15 cellular contexts compared by ENCODE assay signal in the genomic region with DNA sequence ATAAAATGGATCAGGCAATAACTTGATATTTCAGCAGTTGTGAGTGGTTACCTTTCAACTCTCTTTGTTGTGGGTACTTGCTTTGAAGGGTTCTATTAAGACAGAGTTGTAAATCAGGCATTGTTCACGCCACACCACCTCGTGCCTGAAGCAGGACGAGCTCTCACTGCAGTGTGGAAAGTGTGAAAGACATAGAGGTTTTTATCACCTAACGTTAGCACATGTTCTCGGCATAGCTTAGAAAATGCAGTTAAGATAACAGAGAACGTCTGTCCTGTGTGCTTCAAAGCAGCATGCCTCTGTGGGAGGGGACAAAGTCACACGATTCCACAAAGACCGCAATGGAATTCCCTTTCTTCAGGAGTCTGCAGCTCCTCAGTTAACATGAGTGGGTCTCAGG. TPM values are rescaled to one million over a fixed set of nuclear protein-coding genes. Genes with fewer than 3 reads are reported as not detected.
DNase-seq lines count a peak whose midpoint lies in the region; ATAC-seq and TF ChIP-seq lines count a peak whose summit lies in the region.
"Had no signal": no experiment of that assay in that cellular context is flagged by ENCODE, and none has a peak within 500 bp of the region (broad histone marks: within the 10 kb centered on the region; RNA-seq: fewer than 3 reads in every experiment).

No MANE protein-coding gene starts in this region.

- H3K9ac ChIP-seq in neural progenitor cell, result no peak overlapping the region

- H3K4me1 Mint-ChIP-seq in activated CD8-positive, alpha-beta memory T cell treated with anti-CD3 and anti-CD28 coated beads, Interleukin-2, amount 10 ng/mL, durations not matched to agents 7 days and 5 days, result peaks cover 41% of the 10 kb centered on the region
- H3K4me1 Mint-ChIP-seq in CD8-positive, alpha-beta T cell (ENCODE audit: low read depth), result peaks cover 82% of the 10 kb centered on the region
- H3K4me1 Mint-ChIP-seq in T-helper 17 cell, result peaks cover 46% of the 10 kb centered on the region
- H3K4me1 Mint-ChIP-seq in neural progenitor cell, result peaks cover 9% of the 10 kb centered on the region

- no peak overlapping the region for H3K27ac Mint-ChIP-seq in activated CD8-positive, alpha-beta memory T cell treated with anti-CD3 and anti-CD28 coated beads, Interleukin-2, amount 10 ng/mL, durations not matched to agents 7 days and 5 days
- no peak overlapping the region for H3K27ac Mint-ChIP-seq in CD8-positive, alpha-beta T cell
- H3K27ac Mint-ChIP-seq in T-helper 17 cell (no peak overlapping the region), neural progenitor cell (no peak overlapping the region)

- no peaks in the 10 kb centered on the region for H3K9me3 Mint-ChIP-seq in activated CD8-positive, alpha-beta memory T cell treated with anti-CD3 and anti-CD28 coated beads, Interleukin-2, amount 10 ng/mL, durations not matched to agents 7 days and 5 days (ENCODE audit: low read depth)
- H3K9me3 Mint-ChIP-seq in CD8-positive, alpha-beta T cell, result no peaks in the 10 kb centered on the region
- no peaks in the 10 kb centered on the region for H3K9me3 Mint-ChIP-seq in neural progenitor cell

- WGBS in aorta, 2 donors, result 62 to 70% methylated on average over 8 of the region's 8 CpGs

- intact Hi-C loops in CD8-positive, alpha-beta T cell (cut with DNase I, micrococcal nuclease), result loop anchor here in 1 of 2 experiments (10.0 kb wide), 2 partner anchors 109 to 1059 kb away; no protein-coding TSS in a partner anchor
- intact Hi-C loops in aorta (cut with DNase I), result loop anchor here in 1 of 2 donors (10.0 kb wide), 1 partner anchor 199 kb away; no protein-coding TSS in a partner anchor

- CTCF ChIA-PET in activated CD8-positive, alpha-beta memory T cell treated with anti-CD3 and anti-CD28 coated beads, Interleukin-2, amount 10 ng/mL, durations not matched to agents 7 days and 5 days (lab: Charles Lee), result interaction anchor here (0.5 to 6.5 kb wide), 5 partner anchors 8 to 405 kb away, joined by 3 to 58 read pairs (median 3); no protein-coding TSS in a partner anchor
- CTCF ChIA-PET in CD8-positive, alpha-beta T cell (lab: Charles Lee), result interaction anchor here (6.0 kb wide), 1 partner anchor 15 kb away, joined by 41 read pairs; no protein-coding TSS in a partner anchor

- H4K20me1 ChIP-seq in neural progenitor cell (ENCODE audit: low read depth), result no peaks in the 10 kb centered on the region

- H3K36me3 ChIP-seq in CD8-positive, alpha-beta T cell (ENCODE audit: insufficient read depth, low read length), result no peaks in the 10 kb centered on the region
- H3K36me3 ChIP-seq in neural progenitor cell (no peaks in the 10 kb centered on the region), aorta (ENCODE audit: control insufficient read depth in 1 of 2, insufficient read depth in 2 of 2, low read length in 1 of 2) (no peaks in the 10 kb centered on the region)

- H3K9me3 ChIP-seq in CD8-positive, alpha-beta T cell (ENCODE audit: low read length), result no peaks in the 10 kb centered on the region
- H3K9me3 ChIP-seq in T-helper 17 cell (ENCODE audit: control insufficient read depth, low read length, poor library complexity, severe bottlenecking), result no peaks in the 10 kb centered on the region
- H3K9me3 ChIP-seq in neural progenitor cell (ENCODE audit: low read depth), result no peaks in the 10 kb centered on the region
- no peaks in the 10 kb centered on the region for H3K9me3 ChIP-seq in aorta (ENCODE audit: control insufficient read depth, low read length)

- peaks cover 14% of the 10 kb centered on the region for H3K27me3 Mint-ChIP-seq in activated CD8-positive, alpha-beta memory T cell treated with anti-CD3 and anti-CD28 coated beads, Interleukin-2, amount 10 ng/mL, durations not matched to agents 7 days and 5 days
- peaks cover 2% of the 10 kb centered on the region for H3K27me3 Mint-ChIP-seq in CD8-positive, alpha-beta T cell (ENCODE audit: low read depth)
- H3K27me3 Mint-ChIP-seq in T-helper 17 cell (peaks cover 4% of the 10 kb centered on the region), neural progenitor cell (ENCODE audit: insufficient read depth, low read depth) (peaks cover 5% of the 10 kb centered on the region)

- no peak overlapping the region for H3K4me3 ChIP-seq in CD8-positive, alpha-beta T cell (ENCODE audit: low read depth, low read length)
- H3K4me3 ChIP-seq in neural progenitor cell, result no peak overlapping the region
- H3K4me3 ChIP-seq in aorta (ENCODE audit: low read length in 2 of 2), result no peak overlapping the region

- H2AFZ ChIP-seq in neural progenitor cell (replicated peaks), result peak overlapping the region; percentile 31

- H3K27ac ChIP-seq in CD8-positive, alpha-beta T cell (ENCODE audit: low read depth, low read length), result no peak overlapping the region
- no peak overlapping the region for H3K27ac ChIP-seq in neural progenitor cell
- H3K27ac ChIP-seq in aorta (ENCODE audit: low read depth in 1 of 2, low read length in 2 of 2), result no peak overlapping the region

- H3F3A ChIP-seq in neural progenitor cell (ENCODE audit: low read depth), result no peaks in the 10 kb centered on the region

- no peaks in the 10 kb centered on the region for H3K79me2 ChIP-seq in neural progenitor cell (ENCODE audit: low read depth)

- no peak overlapping the region for H3K4me2 ChIP-seq in neural progenitor cell

- TF ChIP-seq CTCF in CD8-positive, alpha-beta T cell (IDR thresholded peaks at IDR 0.05), result no peak
- no peak for TF ChIP-seq CTCF in neural progenitor cell (IDR thresholded peaks at IDR 0.05)

- ATAC-seq in activated CD8-positive, alpha-beta memory T cell treated with anti-CD3 and anti-CD28 coated beads, Interleukin-2, amount 10 ng/mL, durations not matched to agents 7 days and 5 days, result no peak
- ATAC-seq in CD8-positive, alpha-beta T cell, result no peak
- ATAC-seq in T-helper 17 cell, result peak; percentile 25
- no peak for ATAC-seq in GM18519 (IDR thresholded peaks at IDR 0.05; ENCODE audit: low FRiP score, unreplicated experiment)
- no peak for ATAC-seq in aorta (ENCODE audit: low FRiP score)

- H3K27me3 ChIP-seq in CD8-positive, alpha-beta T cell (ENCODE audit: insufficient read depth, low read length), result no peaks in the 10 kb centered on the region
- H3K27me3 ChIP-seq in neural progenitor cell (peaks cover under 1% of the 10 kb centered on the region), aorta (ENCODE audit: control insufficient read depth in 1 of 2, insufficient read depth in 2 of 2, low read length in 1 of 2) (no peaks in the 10 kb centered on the region)

- DNase-seq in activated CD8-positive, alpha-beta memory T cell treated with anti-CD3 and anti-CD28 coated beads, Interleukin-2, amount 50 U/mL, for 48 hours, result peak; percentile 45
- no peak for DNase-seq in activated CD8-positive, alpha-beta memory T cell treated with anti-CD3 and anti-CD28 coated beads, Interleukin-2, amount 10 ng/mL, durations not matched to agents 7 days and 5 days
- no peak for DNase-seq in CD8-positive, alpha-beta T cell
- DNase-seq in T-helper 17 cell, result no peak
- DNase-seq in neural progenitor cell (ENCODE audit: low spot score), result no peak
- no peak for DNase-seq in EL
- no peak for DNase-seq in aorta
- DNase-seq: DMS79 treated with DMSO at 0.1 percent for 48 hours, KG1, NCI-H1092 treated with DMSO at 0.1 percent for 48 hours, NCI-H1694 treated with DMSO at 0.1 percent for 48 hours, NCI-H345, NCI-H748 treated with DMSO at 0.1 percent for 48 hours, SHP77 treated with DMSO at 0.1 percent for 48 hours had no signal

- POLR2A ChIA-PET in CD8-positive, alpha-beta T cell (lab: Charles Lee), result no interaction called here

- peaks cover 72% of the 10 kb centered on the region for H3K4me1 ChIP-seq in CD8-positive, alpha-beta T cell (ENCODE audit: insufficient read depth, low read length)
- H3K4me1 ChIP-seq in neural progenitor cell (no peaks in the 10 kb centered on the region), aorta (ENCODE audit: control insufficient read depth in 1 of 2, insufficient read depth in 2 of 2, low read length in 2 of 2) (peaks cover 0 to 2% of the 10 kb centered on the region in 2 donors)

- H3K36me3 Mint-ChIP-seq in activated CD8-positive, alpha-beta memory T cell treated with anti-CD3 and anti-CD28 coated beads, Interleukin-2, amount 10 ng/mL, durations not matched to agents 7 days and 5 days, result no peaks in the 10 kb centered on the region
- no peaks in the 10 kb centered on the region for H3K36me3 Mint-ChIP-seq in CD8-positive, alpha-beta T cell
- H3K36me3 Mint-ChIP-seq in T-helper 17 cell (ENCODE audit: low read depth), result no peaks in the 10 kb centered on the region
- H3K36me3 Mint-ChIP-seq in neural progenitor cell, result no peaks in the 10 kb centered on the region

- no peak overlapping the region for H3K4me3 Mint-ChIP-seq in activated CD8-positive, alpha-beta memory T cell treated with anti-CD3 and anti-CD28 coated beads, Interleukin-2, amount 10 ng/mL, durations not matched to agents 7 days and 5 days
- peak overlapping the region; percentile 36 for H3K4me3 Mint-ChIP-seq in CD8-positive, alpha-beta T cell
- H3K4me3 Mint-ChIP-seq in T-helper 17 cell (peak overlapping the region; percentile 43), neural progenitor cell (no peak overlapping the region)

RNA-seq across cellular contexts. Expression of gene ADAMTS17, which starts 7.8 kb away (rescaled TPM):
- 1 to 10 TPM; 1.6 to 1.9 TPM for total RNA-seq in activated CD8-positive, alpha-beta memory T cell treated with anti-CD3 and anti-CD28 coated beads, Interleukin-2, amount 10 ng/mL, durations not matched to agents 7 days and 5 days
- total RNA-seq in CD8-positive, alpha-beta T cell, result 10 to 100 TPM; 15.3 to 18.0 TPM
- total RNA-seq in T-helper 17 cell (10 to 100 TPM in 1 of 2 donors, 1 to 10 TPM in 1; 8.1 to 10.6 TPM), neural progenitor cell (ENCODE audit: low replicate concordance) (1.1 and 1.5 TPM in 2 replicates), aorta (1 to 10 TPM; 1.8 to 4.2 TPM)
- under 1 TPM in 1 of 2 donors, not detected in 1; 0.41 TPM for polyA plus RNA-seq in aorta

Comparison
In these comparisons a context has a peak if more than half of its experiments do, and no peak if none do; other contexts are left out.
1. H3K4me3 Mint-ChIP-seq: peak in CD8-positive, alpha-beta T cell (single experiment) and T-helper 17 cell (single experiment); none in activated CD8-positive, alpha-beta memory T cell treated with anti-CD3 and anti-CD28 coated beads, Interleukin-2, amount 10 ng/mL, durations not matched to agents 7 days and 5 days (single experiment) and neural progenitor cell (single experiment).